8 cellular contexts compared by ENCODE assay signal in the genomic region with DNA sequence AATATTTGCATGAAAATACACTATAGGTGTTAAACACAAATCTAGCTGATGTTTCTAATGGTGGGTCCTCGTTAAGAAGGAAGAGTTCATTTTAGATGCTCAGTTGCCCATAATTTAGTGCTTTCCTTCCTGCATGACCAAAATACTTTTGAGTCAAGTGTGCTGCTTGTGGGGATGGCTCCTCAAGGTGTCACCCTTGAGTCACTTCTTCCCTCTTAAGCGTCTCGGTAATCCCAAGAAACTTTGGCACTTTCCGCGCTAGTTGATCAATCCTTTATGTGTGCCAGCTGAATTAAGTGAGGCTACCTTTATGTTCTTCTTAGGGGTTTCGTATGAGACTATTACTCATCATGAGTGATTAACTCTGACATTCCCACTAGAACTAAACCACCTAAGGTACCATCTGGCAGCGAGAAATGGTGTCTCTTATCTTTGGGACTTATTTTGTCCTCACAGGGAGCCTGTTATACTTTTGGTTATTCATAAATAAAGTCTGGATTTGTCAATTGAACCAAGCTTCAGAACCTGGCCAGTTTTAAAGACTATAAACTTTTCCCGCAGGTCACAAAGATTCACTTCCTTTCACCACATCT.
DNase-seq lines count a peak whose midpoint lies in the region; ATAC-seq and TF ChIP-seq lines count a peak whose summit lies in the region.

No MANE protein-coding gene starts in this region.

- H3K27me3 ChIP-seq in GM23248 (replicated peaks; ENCODE audit: insufficient read depth) (peaks cover 61% of the 10 kb centered on the region), stomach (no peaks in the 10 kb centered on the region)

- no peak overlapping the region for H3K9ac ChIP-seq in GM23248

- 21% methylated on average over 8 of the region's 8 CpGs for WGBS in GM23248 (ENCODE audit: low coverage in 1 of 2, low lambda C conversion rate in 2 of 2, missing lambda C conversion rate in 2 of 2), 2 experiments
- 23 to 36% (median 24%) methylated on average over 8 of the region's 8 CpGs for WGBS in stomach, 5 donors

- peaks cover 8% of the 10 kb centered on the region for H3K4me1 Mint-ChIP-seq in chondrocyte (ENCODE audit: low read depth)

- no peak overlapping the region for H3K27ac Mint-ChIP-seq in chondrocyte (ENCODE audit: unreplicated experiment)

- no peak overlapping the region for H3K4me2 ChIP-seq in GM23248 (ENCODE audit: unreplicated experiment)

- no peak for TF ChIP-seq POLR2A in stomach (IDR thresholded peaks at IDR 0.05)

- no peak for TF ChIP-seq EP300 in stomach (IDR thresholded peaks at IDR 0.05)

- H3K4me3 ChIP-seq in GM23248 (no peak overlapping the region), stomach (no peak overlapping the region)

- no peak overlapping the region for H3K4me3 Mint-ChIP-seq in chondrocyte (ENCODE audit: unreplicated experiment)

- no peak overlapping the region for H3K27ac ChIP-seq in GM23248
- H3K27ac ChIP-seq in stomach = no peak overlapping the region

- H3K79me2 ChIP-seq in GM23248 (ENCODE audit: insufficient read depth) = no peaks in the 10 kb centered on the region

- H2AFZ ChIP-seq in GM23248 = no peak overlapping the region

- no peaks in the 10 kb centered on the region for H4K20me1 ChIP-seq in GM23248 (ENCODE audit: insufficient read depth)

- no peaks in the 10 kb centered on the region for H3K9me3 ChIP-seq in GM23248 (ENCODE audit: low read depth)
- no peaks in the 10 kb centered on the region for H3K9me3 ChIP-seq in stomach

- in situ Hi-C loops in Caki2 (cut with HindIII; ENCODE audit: low pct_unique_long_range_greater_than_20kb, low sequenced_read_pairs) = no loop called here
- in situ Hi-C loops in GM23248 (cut with MboI) = loop anchor here (5.0 kb wide), 1 partner anchor 472 kb away; no protein-coding TSS in a partner anchor

- H3K27me3 Mint-ChIP-seq in chondrocyte (ENCODE audit: low read depth) = peaks cover 29% of the 10 kb centered on the region

- H3F3A ChIP-seq in GM23248 (ENCODE audit: insufficient read depth) = peaks cover 11% of the 10 kb centered on the region

- H3K9me3 Mint-ChIP-seq in chondrocyte (ENCODE audit: low read depth) = peaks cover 5% of the 10 kb centered on the region

- H3K36me3 Mint-ChIP-seq in chondrocyte (ENCODE audit: low read depth) = peaks cover 5% of the 10 kb centered on the region

- H3K4me1 ChIP-seq in GM23248 (ENCODE audit: insufficient read depth) (no peaks in the 10 kb centered on the region; the same call in 1 of the 2 replicates), stomach (peaks cover 0 to 5% (median 2%) of the 10 kb centered on the region in 4 donors)

- ATAC-seq in left colon = peak; percentile 58

- H3K36me3 ChIP-seq in GM23248 (ENCODE audit: low read depth) (no peaks in the 10 kb centered on the region), stomach (no peaks in the 10 kb centered on the region)

- intact Hi-C loops in left colon (cut with DNase I, micrococcal nuclease) (loop anchor here in 1 of 2 donors (5.0 to 10.0 kb wide), 2 partner anchors 110 to 467 kb away; no protein-coding TSS in a partner anchor), stomach (cut with DNase I; ENCODE audit: low total_unique reads) (loop anchor here (10.0 kb wide), 1 partner anchor 470 kb away; no protein-coding TSS in a partner anchor)

- peak; percentile 30 for DNase-seq in Caki2 (ENCODE audit: low read depth)
- DNase-seq in GM23248 = peak; percentile 79
- DNase-seq in OCI-M1 (lab: John Stamatoyannopoulos, UW) = peak; percentile 76
- DNase-seq in chondrocyte (ENCODE audit: low spot score) = no peak
- peak in 1 of 2 donors; percentile 31 for DNase-seq in left colon
- DNase-seq in stomach = peak; percentile 33
- DNase-seq in NK-92 treated with Interleukin-12 subunit alpha and Interleukin-12 subunit beta, amount 100 ng/mL, for 24 hours (lab: John Stamatoyannopoulos, UW) = no peak
- DNase-seq in SHP77 (lab: John Stamatoyannopoulos, UW) = no peak

- TF ChIP-seq CTCF in chondrocyte (IDR thresholded peaks at IDR 0.05) (peak; percentile 93), stomach (IDR thresholded peaks at IDR 0.05) (peak in 5 of 7 experiments; percentile 21 to 62 (median 44))

- no peaks in the 10 kb centered on the region for H3K9me2 ChIP-seq in GM23248 (ENCODE audit: insufficient read depth)

Comparison
In these comparisons a context has a peak if more than half of its experiments do, and no peak if none do; other contexts are left out.
1. DNase-seq: peak in Caki2 (single experiment), GM23248 (single experiment), OCI-M1 (single experiment) and stomach (single experiment); none in chondrocyte (single experiment), NK-92 treated with Interleukin-12 subunit alpha and Interleukin-12 subunit beta, amount 100 ng/mL, for 24 hours (single experiment) and SHP77 (0 of 2).